ENCODE assay signal across 7 cellular contexts in genomic region chr6:44237813-44238433, GRCh38. TPM values are rescaled to one million over a fixed set of nuclear protein-coding genes. Genes with fewer than 3 reads are reported as not detected.
DNase-seq lines count a peak whose midpoint lies in the region; FAIRE-seq and TF ChIP-seq lines count a peak whose summit lies in the region.

No MANE protein-coding gene starts in this region.

- TF ChIP-seq POLR2A in GM12892 (IDR thresholded peaks at IDR 0.05; ENCODE audit: low read depth, low read length) = peak; percentile 45; the same call in 1 of the 2 replicates
- TF ChIP-seq POLR2A in spleen (IDR thresholded peaks at IDR 0.05) = peak in 2 of 3 donors; percentile 5 to 9

- BruUV-seq in mammary epithelial cell (replicated peaks; lab: Mats Ljungman, UMichigan) = no TSS peak

- CTCF ChIA-PET in mammary epithelial cell (lab: Charles Lee; ENCODE audit: low non-redundant PET) = interaction anchor here (0.7 kb wide), 1 partner anchor 8 kb away, joined by 3 read pairs; no protein-coding TSS in a partner anchor

- H3K36me3 ChIP-seq in WERI-Rb-1 (peaks cover 31% of the 10 kb centered on the region), mammary epithelial cell (ENCODE audit: insufficient read depth, low read length) (no peaks in the 10 kb centered on the region), spleen (peaks cover 0 to 3% (median 0%) of the 10 kb centered on the region in 6 donors)

- H4K20me1 ChIP-seq in mammary epithelial cell (ENCODE audit: insufficient read depth, low read length) = no peaks in the 10 kb centered on the region

- H3K27me3 ChIP-seq in WERI-Rb-1 (ENCODE audit: insufficient read depth, low read depth, severe bottlenecking) = no peaks in the 10 kb centered on the region
- H3K27me3 ChIP-seq in mammary epithelial cell (ENCODE audit: insufficient read depth, low read length) = no peaks in the 10 kb centered on the region
- H3K27me3 ChIP-seq in spleen (replicated peaks in 1 of 7) = no peaks in the 10 kb centered on the region

- H2AFZ ChIP-seq in mammary epithelial cell (ENCODE audit: low read depth, low read length) = peak overlapping the region; percentile 80

- WGBS in mammary epithelial cell (ENCODE audit: low coverage, missing lambda C conversion rate) = 5% methylated on average over 13 of the region's 42 CpGs
- WGBS in spleen, 5 donors = 2 to 7% (median 3%) methylated on average over 17 to 42 of the region's 42 CpGs

- peaks cover 50% of the 10 kb centered on the region for H3K4me1 Mint-ChIP-seq in HFFc6 (ENCODE audit: low read depth)

- no peaks in the 10 kb centered on the region for H3K9me3 Mint-ChIP-seq in HFFc6

- H3K4me3 ChIP-seq in WERI-Rb-1 (ENCODE audit: low read depth, low read length) (peak overlapping the region; percentile 50), mammary epithelial cell (replicated peaks in 1 of 3; ENCODE audit: insufficient read depth in 1 of 3, low read depth in 2 of 3, low read length in 3 of 3) (peak overlapping the region; percentile 30 to 67 (median 40)), spleen (peak overlapping the region; percentile 34 to 79 (median 50))

- H3K27ac Mint-ChIP-seq in HFFc6 = peak overlapping the region; percentile 96

- peak overlapping the region; percentile 91 for H3K27ac ChIP-seq in WERI-Rb-1
- peak overlapping the region; percentile 50 for H3K27ac ChIP-seq in mammary epithelial cell (ENCODE audit: insufficient read depth, low read depth, low read length)
- H3K27ac ChIP-seq in spleen = peak overlapping the region; percentile 84 to 97 (median 94)

- peak; percentile 82 for FAIRE-seq in GM12892 (lab: Jason Lieb, UNC)

- H3K27me3 Mint-ChIP-seq in HFFc6 (ENCODE audit: insufficient read depth) = peaks cover 4% of the 10 kb centered on the region

- in situ Hi-C loops in mammary epithelial cell (cut with MboI; ENCODE audit: low sequenced_read_pairs in 2 of 2) = loop anchor here (10.0 to 25.0 kb wide), 3 partner anchors 63 to 151 kb away; no protein-coding TSS in a partner anchor

- H3K4me1 ChIP-seq in mammary epithelial cell (ENCODE audit: insufficient read depth, low read length) = peaks cover 52% of the 10 kb centered on the region
- H3K4me1 ChIP-seq in spleen = peaks cover 9 to 59% (median 26%) of the 10 kb centered on the region in 6 donors

- H3K9ac ChIP-seq in mammary epithelial cell (ENCODE audit: insufficient read depth, low read length) = peak overlapping the region; percentile 53

- TF ChIP-seq CTCF in HFFc6 (IDR thresholded peaks at IDR 0.05) = peak; percentile 99
- TF ChIP-seq CTCF in WERI-Rb-1 (IDR thresholded peaks at IDR 0.05; ENCODE audit: low read depth, low read length) = peak; percentile 100
- TF ChIP-seq CTCF in mammary epithelial cell (conservative IDR thresholded peaks at IDR 0.05 in 1 of 2, IDR thresholded peaks at IDR 0.05 in 1 of 2; ENCODE audit: extremely low read depth in 1 of 2, insufficient read depth in 1 of 2, low read depth in 1 of 2, low read length in 2 of 2) = peak; percentile 62 to 96
- TF ChIP-seq CTCF in spleen (IDR thresholded peaks at IDR 0.05 in 8 of 11, conservative IDR thresholded peaks at IDR 0.05 in 3 of 11) = peak; percentile 94 to 99 (median 98)

- peak overlapping the region; percentile 86 for H3K4me3 Mint-ChIP-seq in HFFc6

- H3K79me2 ChIP-seq in mammary epithelial cell (ENCODE audit: insufficient read depth, low read length) = no peaks in the 10 kb centered on the region

- no peaks in the 10 kb centered on the region for H3K36me3 Mint-ChIP-seq in HFFc6 (ENCODE audit: low read depth)

- dilution Hi-C loops in mammary epithelial cell (cut with HindIII; ENCODE audit: low sequenced_read_pairs) = loop anchor here (10.0 kb wide), 2 partner anchors 53 to 713 kb away; no protein-coding TSS in a partner anchor

- H3K9me3 ChIP-seq in WERI-Rb-1 (ENCODE audit: severe bottlenecking) (no peaks in the 10 kb centered on the region), mammary epithelial cell (replicated peaks; ENCODE audit: insufficient read depth, low read length) (no peaks in the 10 kb centered on the region), spleen (no peaks in the 10 kb centered on the region)

- DNase-seq in GM12892 (ENCODE audit: insufficient read length) (peak; percentile 84), HFFc6 (no peak), NCI-H1105 treated with DMSO at 0.1 percent for 48 hours (lab: John Stamatoyannopoulos, UW) (peak; percentile 61), WERI-Rb-1 (peak; percentile 91), mammary epithelial cell (peak; percentile 57), inferior parietal cortex (ENCODE audit: extremely low spot score) (peak; percentile 83), spleen (peak; percentile 96)

- H3K4me2 ChIP-seq in mammary epithelial cell (ENCODE audit: insufficient read depth, low read depth, low read length) = peak overlapping the region; percentile 86

- intact Hi-C loops in mammary epithelial cell (cut with micrococcal nuclease) (loop anchor here (1.0 to 10.0 kb wide), 4 partner anchors 9 to 463 kb away; partner anchors contain the start of genes HSP90AB1 and VEGFA), spleen (cut with DNase I; ENCODE audit: low total_unique reads) (loop anchor here (10.0 kb wide), 2 partner anchors 63 to 143 kb away; no protein-coding TSS in a partner anchor)

RNA-seq across cellular contexts. Expression of gene HSP90AB1, which starts 9.0 kb away (rescaled TPM):
- polyA plus RNA-seq in GM12892 (2012; ENCODE audit: missing spikeins) = 974 TPM
- total RNA-seq in HFFc6 (2021; fragmentation: NEBNext Ultra II Directional; extraction: Animal tissue kit (Norgen Biotek cat#: 25700)) = 1,000 to 10,000 TPM in 1 of 6 experiments, 100 to 1,000 TPM in 5; 847 to 1,026 (median 920) TPM
- total RNA-seq in mammary epithelial cell (100 to 1,000 TPM; 872 to 986 TPM), spleen (100 to 1,000 TPM; 372 to 546 (median 415) TPM)
- polyA plus RNA-seq in mammary epithelial cell (1,054 TPM), spleen (100 to 1,000 TPM; 196 to 330 (median 302) TPM)
- polyA minus RNA-seq in mammary epithelial cell = 1,190 TPM

RNA-seq across cellular contexts. Expression of gene SLC29A1, which starts 14.5 kb away (rescaled TPM):
- polyA plus RNA-seq in GM12892 (2012; ENCODE audit: missing spikeins) = 53.0 TPM
- total RNA-seq in HFFc6 (2021; fragmentation: NEBNext Ultra II Directional; extraction: Animal tissue kit (Norgen Biotek cat#: 25700)) = 10 to 100 TPM; 14.9 to 29.9 (median 26.8) TPM
- 10 to 100 TPM; 45.7 to 55.5 TPM for total RNA-seq in mammary epithelial cell
- polyA plus RNA-seq in mammary epithelial cell = 156 TPM
- 157 TPM for polyA minus RNA-seq in mammary epithelial cell
- total RNA-seq in spleen = 10 to 100 TPM; 28.3 to 49.4 (median 33.7) TPM
- 10 to 100 TPM in 1 of 3 donors, 1 to 10 TPM in 2; 8.5 to 18.4 (median 9.2) TPM for polyA plus RNA-seq in spleen

RNA-seq across cellular contexts. Expression of gene SLC35B2, which starts 19.4 kb away (rescaled TPM):
- polyA plus RNA-seq in GM12892 (2012; ENCODE audit: missing spikeins) = 38.8 TPM
- 100 to 1,000 TPM; 108 to 132 (median 120) TPM for total RNA-seq in HFFc6 (2021; fragmentation: NEBNext Ultra II Directional; extraction: Animal tissue kit (Norgen Biotek cat#: 25700))
- total RNA-seq in mammary epithelial cell = 10 to 100 TPM; 72.6 to 76.3 TPM
- polyA plus RNA-seq in mammary epithelial cell = 134 TPM
- polyA minus RNA-seq in mammary epithelial cell = 104 TPM
- 10 to 100 TPM; 22.4 to 30.4 (median 27.9) TPM for total RNA-seq in spleen
- 10 to 100 TPM; 17.6 to 22.0 (median 21.7) TPM for polyA plus RNA-seq in spleen

RNA-seq across cellular contexts. Expression of gene MYMX, which starts 21.2 kb away (rescaled TPM):
- not detected for polyA plus RNA-seq in GM12892 (2012; ENCODE audit: missing spikeins)
- not detected for total RNA-seq in HFFc6 (2021; fragmentation: NEBNext Ultra II Directional; extraction: Animal tissue kit (Norgen Biotek cat#: 25700))
- total RNA-seq in mammary epithelial cell = under 1 TPM in 1 of 2 donors, not detected in 1; 0.17 TPM
- 0.12 TPM for polyA plus RNA-seq in mammary epithelial cell
- polyA minus RNA-seq in mammary epithelial cell = not detected
- 1 to 10 TPM in 3 of 7 donors, under 1 TPM in 3, not detected in 1; 0.34 to 1.5 (median 0.87) TPM for total RNA-seq in spleen
- 1 to 10 TPM in 1 of 3 donors, under 1 TPM in 1, not detected in 1; 0.42 to 1.4 TPM for polyA plus RNA-seq in spleen

RNA-seq across cellular contexts. Expression of gene NFKBIE, which starts 27.4 kb away (rescaled TPM):
- polyA plus RNA-seq in GM12892 (2012; ENCODE audit: missing spikeins) = 60.4 TPM
- total RNA-seq in HFFc6 (2021; fragmentation: NEBNext Ultra II Directional; extraction: Animal tissue kit (Norgen Biotek cat#: 25700)) = 1 to 10 TPM; 4.2 to 6.7 (median 5.8) TPM
- total RNA-seq in mammary epithelial cell (10 to 100 TPM in 1 of 2 donors, 1 to 10 TPM in 1; 4.7 to 10.4 TPM), spleen (10 to 100 TPM; 32.2 to 89.7 (median 60.7) TPM)
- polyA plus RNA-seq in mammary epithelial cell (6.6 TPM), spleen (10 to 100 TPM; 41.3 to 49.8 (median 42.3) TPM)
- polyA minus RNA-seq in mammary epithelial cell = 2.8 TPM
